In the genomic region with DNA sequence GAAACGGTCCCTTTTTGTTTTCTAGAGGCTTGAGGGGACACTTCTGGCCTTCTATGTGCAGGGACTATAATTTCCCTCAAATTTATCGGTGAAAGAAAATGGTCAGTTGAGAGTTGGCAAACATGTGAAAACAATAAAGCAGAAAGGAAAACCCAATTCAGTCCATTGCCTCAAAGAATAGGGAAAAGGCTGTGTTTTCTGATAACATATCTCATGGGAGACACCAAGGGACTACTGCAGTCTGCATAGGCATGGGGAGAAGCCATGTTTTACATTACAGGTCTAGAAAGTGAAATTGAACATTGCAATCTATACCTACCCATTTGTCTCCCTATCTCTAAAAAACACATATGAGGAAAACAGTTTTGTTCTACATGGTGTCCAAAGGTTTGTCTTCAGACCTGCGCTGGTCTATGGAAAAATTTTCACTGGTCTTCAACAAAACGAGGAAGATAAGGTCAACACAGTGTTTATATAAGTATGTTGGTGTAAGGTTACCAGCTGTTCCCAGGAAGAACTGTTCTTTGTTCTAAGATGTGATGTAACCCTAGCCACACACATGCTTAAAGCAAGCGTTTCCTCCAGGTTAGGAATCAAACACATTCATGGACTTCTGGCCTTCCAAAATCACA, we compare ENCODE assay signal across 10 cellular contexts.
A peak's percentile ranks its signal among the peaks of the same experiment; 100 is the strongest.
DNase-seq lines count a peak whose midpoint lies in the region; ATAC-seq and TF ChIP-seq lines count a peak whose summit lies in the region.
"Had no signal": no experiment of that assay in that cellular context is flagged by ENCODE, and none has a peak within 500 bp of the region (broad histone marks: within the 10 kb centered on the region; RNA-seq: fewer than 3 reads in every experiment).

No MANE protein-coding gene starts in this region.

- no peak overlapping the region for H3K4me3 ChIP-seq in gastroesophageal sphincter

- H3K36me3 ChIP-seq in gastroesophageal sphincter = no peaks in the 10 kb centered on the region

- WGBS in gastroesophageal sphincter (ENCODE audit: low coverage in 1 of 2), 2 donors = 73 to 85% methylated on average over 5 of the region's 5 CpGs

- no peak for ATAC-seq in gastroesophageal sphincter
- ATAC-seq in GM21423 (IDR thresholded peaks at IDR 0.05; ENCODE audit: unreplicated experiment) = no peak
- no peak for ATAC-seq in activated CD8-positive, alpha-beta memory T cell treated with anti-CD3 and anti-CD28 coated beads, Interleukin-2, amount 10 ng/mL, durations not matched to agents 7 days and 5 days

- no peaks in the 10 kb centered on the region for H3K27me3 Mint-ChIP-seq in progenitor cell of endocrine pancreas
- H3K27me3 Mint-ChIP-seq in activated CD8-positive, alpha-beta memory T cell treated with anti-CD3 and anti-CD28 coated beads, Interleukin-2, amount 10 ng/mL, durations not matched to agents 7 days and 5 days = peaks cover 22% of the 10 kb centered on the region

- TF ChIP-seq POLR2A in gastroesophageal sphincter (IDR thresholded peaks at IDR 0.05) = no peak

- POLR2A ChIA-PET in HEK293T (lab: Yijun Ruan, JAX) = no interaction called here

- DNase-seq in HEK293T (ENCODE audit: extremely low spot score) (peak; percentile 30), NCI-H460 (ENCODE audit: extremely low read depth, low read depth) (peak; percentile 17), dedifferentiated amniotic fluid mesenchymal stem cell (ENCODE audit: extremely low spot score) (peak; percentile 56), progenitor cell of endocrine pancreas (ENCODE audit: low spot score, unreplicated experiment) (no peak)
- no peak for DNase-seq in activated CD8-positive, alpha-beta memory T cell treated with anti-CD3 and anti-CD28 coated beads, Interleukin-2, amount 10 ng/mL, durations not matched to agents 7 days and 5 days
- DNase-seq: amygdala; NCI-H226; stimulated activated CD4-positive, alpha-beta T cell treated with anti-CD3 and anti-CD28 coated beads, Interleukin-12 subunit alpha, Interleukin-12 subunit beta, amount 100 ng/mL, for 4 hours had no signal

- H3K36me3 Mint-ChIP-seq in progenitor cell of endocrine pancreas (ENCODE audit: insufficient read depth) = peaks cover 1% of the 10 kb centered on the region
- H3K36me3 Mint-ChIP-seq in activated CD8-positive, alpha-beta memory T cell treated with anti-CD3 and anti-CD28 coated beads, Interleukin-2, amount 10 ng/mL, durations not matched to agents 7 days and 5 days = peaks cover 2% of the 10 kb centered on the region

- CTCF ChIA-PET in HEK293T (lab: Yijun Ruan, JAX) = no interaction called here
- CTCF ChIA-PET in activated CD8-positive, alpha-beta memory T cell treated with anti-CD3 and anti-CD28 coated beads, Interleukin-2, amount 10 ng/mL, durations not matched to agents 7 days and 5 days (lab: Charles Lee) = no interaction called here

- H3K9me3 Mint-ChIP-seq in progenitor cell of endocrine pancreas (ENCODE audit: low read depth) = peaks cover 6% of the 10 kb centered on the region
- H3K9me3 Mint-ChIP-seq in activated CD8-positive, alpha-beta memory T cell treated with anti-CD3 and anti-CD28 coated beads, Interleukin-2, amount 10 ng/mL, durations not matched to agents 7 days and 5 days (ENCODE audit: low read depth) = no peaks in the 10 kb centered on the region

- no peak for TF ChIP-seq CTCF in progenitor cell of endocrine pancreas (IDR thresholded peaks at IDR 0.05; ENCODE audit: unreplicated experiment)
- no peak for TF ChIP-seq CTCF in gastroesophageal sphincter (IDR thresholded peaks at IDR 0.05)

- H3K9me3 ChIP-seq in gastroesophageal sphincter = no peaks in the 10 kb centered on the region

- H3K4me1 ChIP-seq in gastroesophageal sphincter = peaks cover 0 to 37% (median 11%) of the 10 kb centered on the region in 3 donors

- H3K27ac Mint-ChIP-seq in progenitor cell of endocrine pancreas = peak overlapping the region; percentile 97
- H3K27ac Mint-ChIP-seq in activated CD8-positive, alpha-beta memory T cell treated with anti-CD3 and anti-CD28 coated beads, Interleukin-2, amount 10 ng/mL, durations not matched to agents 7 days and 5 days = no peak overlapping the region

- H3K4me1 Mint-ChIP-seq in progenitor cell of endocrine pancreas (ENCODE audit: low read depth) = peaks cover 57% of the 10 kb centered on the region
- peaks cover 8% of the 10 kb centered on the region for H3K4me1 Mint-ChIP-seq in activated CD8-positive, alpha-beta memory T cell treated with anti-CD3 and anti-CD28 coated beads, Interleukin-2, amount 10 ng/mL, durations not matched to agents 7 days and 5 days

- no peaks in the 10 kb centered on the region for H3K27me3 ChIP-seq in gastroesophageal sphincter

- no peak overlapping the region for H3K27ac ChIP-seq in gastroesophageal sphincter

- no peak overlapping the region for H3K4me3 Mint-ChIP-seq in progenitor cell of endocrine pancreas (ENCODE audit: low read depth)
- no peak overlapping the region for H3K4me3 Mint-ChIP-seq in activated CD8-positive, alpha-beta memory T cell treated with anti-CD3 and anti-CD28 coated beads, Interleukin-2, amount 10 ng/mL, durations not matched to agents 7 days and 5 days

- no peak for TF ChIP-seq EP300 in gastroesophageal sphincter (IDR thresholded peaks at IDR 0.05)

TF ChIP-seq in HEK293T, 16 proteins besides CTCF, POLR2A, EP300 and RAD21:
- TF ChIP-seq CTBP1 (IDR thresholded peaks at IDR 0.05; ENCODE audit: borderline replicate concordance) (no peak), FOXM1 (IDR thresholded peaks at IDR 0.05; ENCODE audit: borderline replicate concordance) (no peak), L3MBTL2 (conservative IDR thresholded peaks at IDR 0.05) (no peak; the same call in 1 of the 2 replicates), ARNT (IDR thresholded peaks at IDR 0.05) (no peak), LEF1 (IDR thresholded peaks at IDR 0.05; ENCODE audit: borderline replicate concordance) (no peak), ZNF384 (IDR thresholded peaks at IDR 0.05) (no peak), TARDBP (IDR thresholded peaks at IDR 0.05) (no peak), HDGF (IDR thresholded peaks at IDR 0.05; ENCODE audit: borderline replicate concordance) (no peak), SP1 (IDR thresholded peaks at IDR 0.05) (no peak), NFRKB (IDR thresholded peaks at IDR 0.05) (no peak), FOXK2 (IDR thresholded peaks at IDR 0.05) (no peak), FOXA1 (IDR thresholded peaks at IDR 0.05) (no peak), SUZ12 (IDR thresholded peaks at IDR 0.05) (no peak), ELF4 (IDR thresholded peaks at IDR 0.05) (no peak)
TF ChIP-seq in HEK293T: peak in this region for 0.

Comparison
In these comparisons a context has a peak if more than half of its experiments do, and no peak if none do; other contexts are left out.
1. DNase-seq: peak in HEK293T (single experiment), NCI-H460 (single experiment) and dedifferentiated amniotic fluid mesenchymal stem cell (single experiment); none in progenitor cell of endocrine pancreas (single experiment) and activated CD8-positive, alpha-beta memory T cell treated with anti-CD3 and anti-CD28 coated beads, Interleukin-2, amount 10 ng/mL, durations not matched to agents 7 days and 5 days (single experiment).